20 cellular contexts compared by ENCODE assay signal in genomic region chr9:35313911-35314310, GRCh38.
A peak's percentile ranks its signal among the peaks of the same experiment; 100 is the strongest.
DNase-seq lines count a peak whose midpoint lies in the region; FAIRE-seq and TF ChIP-seq lines count a peak whose summit lies in the region.
"Had no signal": no experiment of that assay in that cellular context is flagged by ENCODE, and none has a peak within 500 bp of the region (broad histone marks: within the 10 kb centered on the region; RNA-seq: fewer than 3 reads in every experiment).

No MANE protein-coding gene starts in this region.

- H3K36me3 ChIP-seq in A673 (ENCODE audit: insufficient read depth, low read length, poor library complexity, severe bottlenecking) (no peaks in the 10 kb centered on the region), GM23248 (ENCODE audit: low read depth) (no peaks in the 10 kb centered on the region), WERI-Rb-1 (peaks cover 5% of the 10 kb centered on the region), H7 (replicated peaks; ENCODE audit: control insufficient read depth, insufficient read depth, low read length) (peaks cover 2% of the 10 kb centered on the region), kidney (ENCODE audit: control insufficient read depth in 1 of 2, insufficient read depth in 2 of 2, low read length in 2 of 2) (peaks cover 0 to 8% of the 10 kb centered on the region in 2 donors), SK-N-SH (replicated peaks in 1 of 2; ENCODE audit: control insufficient read depth in 1 of 2, insufficient read depth in 2 of 2, low read length in 1 of 2) (peaks cover 3 to 6% of the 10 kb centered on the region in 2 experiments)

- H3K9ac ChIP-seq in GM23248 (no peak overlapping the region), kidney (ENCODE audit: low read length in 2 of 2) (no peak overlapping the region), SK-N-SH (no peak overlapping the region)

- H3F3A ChIP-seq in GM23248 (ENCODE audit: insufficient read depth) (peaks cover 16% of the 10 kb centered on the region), SK-N-SH (replicated peaks; ENCODE audit: insufficient read depth) (no peaks in the 10 kb centered on the region)

- CTCF ChIA-PET in A673 (lab: Charles Lee): interaction anchor here (0.6 kb wide), 1 partner anchor 197 kb away, joined by 3 read pairs; no protein-coding TSS in a partner anchor
- CTCF ChIA-PET in SK-N-SH (lab: Yijun Ruan, JAX): interaction anchor here (0.6 to 1.1 kb wide), 3 partner anchors 8 to 11 kb away, joined by 3 to 4 read pairs (median 3); no protein-coding TSS in a partner anchor

- H3K9me2 ChIP-seq in GM23248 (ENCODE audit: insufficient read depth) (no peaks in the 10 kb centered on the region), SK-N-SH (no peaks in the 10 kb centered on the region)

- no peaks in the 10 kb centered on the region for H3K79me2 ChIP-seq in GM23248 (ENCODE audit: insufficient read depth)
- no peaks in the 10 kb centered on the region for H3K79me2 ChIP-seq in SK-N-SH (ENCODE audit: insufficient read depth)
- H3K79me2 ChIP-seq: hepatocyte had no signal

- POLR2A ChIA-PET in A673 (lab: Charles Lee; ENCODE audit: low non-redundant PET) (no interaction called here), SK-N-SH (lab: Yijun Ruan, JAX) (no interaction called here)

- FAIRE-seq in kidney (lab: Jason Lieb, UNC) (no peak), HTR-8/SVneo (lab: Jason Lieb, UNC) (no peak)
- FAIRE-seq: A549, GM12878 had no signal

- H3K9me3 ChIP-seq in A673 (ENCODE audit: low read depth, low read length, poor library complexity, severe bottlenecking) (no peaks in the 10 kb centered on the region), GM23248 (ENCODE audit: low read depth) (no peaks in the 10 kb centered on the region), WERI-Rb-1 (ENCODE audit: severe bottlenecking) (no peaks in the 10 kb centered on the region), kidney (ENCODE audit: control insufficient read depth in 1 of 2, low read length in 2 of 2) (no peaks in the 10 kb centered on the region), SK-N-SH (no peaks in the 10 kb centered on the region)
- H3K9me3 ChIP-seq: A549 had no signal

- peaks cover 3% of the 10 kb centered on the region for H3K4me1 ChIP-seq in A673 (ENCODE audit: insufficient read depth, low read length, poor library complexity, severe bottlenecking)
- peaks cover 8% of the 10 kb centered on the region for H3K4me1 ChIP-seq in GM23248 (ENCODE audit: insufficient read depth)
- H3K4me1 ChIP-seq in kidney (ENCODE audit: control insufficient read depth in 1 of 2, insufficient read depth in 1 of 2, low read depth in 1 of 2, low read length in 2 of 2): peaks cover 4 to 7% of the 10 kb centered on the region in 2 donors
- no peaks in the 10 kb centered on the region for H3K4me1 ChIP-seq in SK-N-SH (ENCODE audit: control insufficient read depth in 1 of 2, insufficient read depth in 2 of 2, low read depth in 1 of 2, low read length in 1 of 2)
- H3K4me1 ChIP-seq: A549 had no signal

- TF ChIP-seq CTCF in A673 (conservative IDR thresholded peaks at IDR 0.05; ENCODE audit: low read depth, low read length) (no peak), WERI-Rb-1 (IDR thresholded peaks at IDR 0.05; ENCODE audit: low read depth, low read length) (no peak), fibroblast of the aortic adventitia (IDR thresholded peaks at IDR 0.05; ENCODE audit: insufficient read depth, low read length) (no peak), kidney (IDR thresholded peaks at IDR 0.05; ENCODE audit: borderline replicate concordance, extremely low read depth, insufficient read depth) (no peak), SK-N-SH (IDR thresholded peaks at IDR 0.05) (no peak)

- WGBS in GM23248 (ENCODE audit: low coverage in 1 of 2, low lambda C conversion rate in 2 of 2, missing lambda C conversion rate in 2 of 2), 2 experiments: 86 to 88% methylated on average over 4 of the region's 4 CpGs
- 98% methylated on average over 4 of the region's 4 CpGs for WGBS in SK-N-SH (ENCODE audit: low lambda C conversion rate)

- TF ChIP-seq EP300 in SK-N-SH (IDR thresholded peaks at IDR 0.05; ENCODE audit: borderline replicate concordance in 1 of 2, low read depth in 1 of 2, low read length in 1 of 2): no peak

- H3K27me3 ChIP-seq in A673 (replicated peaks; ENCODE audit: insufficient read depth, low read depth, low read length, poor library complexity) (no peaks in the 10 kb centered on the region), GM23248 (replicated peaks; ENCODE audit: insufficient read depth) (no peaks in the 10 kb centered on the region), WERI-Rb-1 (ENCODE audit: insufficient read depth, low read depth, severe bottlenecking) (no peaks in the 10 kb centered on the region), H7 (ENCODE audit: control insufficient read depth, insufficient read depth, low read length) (no peaks in the 10 kb centered on the region), SK-N-SH (ENCODE audit: insufficient read depth) (no peaks in the 10 kb centered on the region)
- H3K27me3 ChIP-seq: hepatocyte had no signal

- H2AFZ ChIP-seq in GM23248 (no peak overlapping the region), SK-N-SH (ENCODE audit: low read depth) (no peak overlapping the region)
- H2AFZ ChIP-seq: hepatocyte had no signal

- TF ChIP-seq RAD21 in SK-N-SH (IDR thresholded peaks at IDR 0.05; ENCODE audit: low read length): no peak

- H3K4me2 ChIP-seq in GM23248 (ENCODE audit: unreplicated experiment): no peak overlapping the region
- no peak overlapping the region for H3K4me2 ChIP-seq in SK-N-SH
- H3K4me2 ChIP-seq: A549, hepatocyte had no signal

- BruUV-seq in A673 (replicated peaks; lab: Mats Ljungman, UMichigan): no TSS peak

- H3K27ac ChIP-seq in A673 (ENCODE audit: low read depth, low read length, poor library complexity, severe bottlenecking) (no peak overlapping the region), GM23248 (no peak overlapping the region), WERI-Rb-1 (no peak overlapping the region), kidney (ENCODE audit: low read depth in 2 of 2, low read length in 2 of 2) (no peak overlapping the region), SK-N-SH (ENCODE audit: low read depth in 2 of 2, low read length in 1 of 2) (no peak overlapping the region)
- H3K27ac ChIP-seq: A549, hepatocyte had no signal

- H4K20me1 ChIP-seq in GM23248 (ENCODE audit: insufficient read depth): no peaks in the 10 kb centered on the region
- no peaks in the 10 kb centered on the region for H4K20me1 ChIP-seq in SK-N-SH (ENCODE audit: insufficient read depth)

- in situ Hi-C loops in GM23248 (cut with MboI): no loop called here

- no peak overlapping the region for H3K4me3 ChIP-seq in A673 (ENCODE audit: low read depth, low read length, poor library complexity, severe bottlenecking)
- H3K4me3 ChIP-seq in GM23248: no peak overlapping the region
- no peak overlapping the region for H3K4me3 ChIP-seq in WERI-Rb-1 (ENCODE audit: low read depth, low read length)
- H3K4me3 ChIP-seq in fibroblast of the aortic adventitia (ENCODE audit: low read depth, low read length): no peak overlapping the region
- no peak overlapping the region for H3K4me3 ChIP-seq in H7 (ENCODE audit: insufficient read depth, low read depth, low read length)
- H3K4me3 ChIP-seq in kidney (ENCODE audit: low read length in 2 of 2): no peak overlapping the region
- H3K4me3 ChIP-seq in SK-N-SH (ENCODE audit: low read depth in 2 of 2, low read length in 1 of 2): no peak overlapping the region
- H3K4me3 ChIP-seq: A549, GM12878, hepatocyte had no signal

- DNase-seq in A673 (ENCODE audit: low spot score) (peak; percentile 7), GM23248 (peak; percentile 66), WERI-Rb-1 (peak; percentile 11), fibroblast of the aortic adventitia (ENCODE audit: low read depth) (peak; percentile 35), H7 (no peak), kidney (no peak), HTR-8/SVneo (ENCODE audit: insufficient read length, low spot score) (no peak), SK-N-SH (no peak)
- DNase-seq: activated naive CD4-positive, alpha-beta T cell treated with Interleukin-2 at 50 U/mL for 16 hours; activated T-cell treated with anti-CD3 and anti-CD28 coated beads for 4 hours; CD4-positive, alpha-beta T cell; DND-41; erythroblast; NCI-H2029 treated with DMSO at 0.1 percent for 48 hours; NCI-H526; retina; stimulated activated naive CD8-positive, alpha-beta T cell treated with anti-CD3 and anti-CD28 coated beads, Interleukin-15, Interleukin-2, amounts not matched to agents 100 U/mL and 50 U/mL, for 24 hours had no signal

- intact Hi-C loops in A673 (cut with micrococcal nuclease; ENCODE audit: unreplicated experiment): no loop called here
- intact Hi-C loops in kidney (cut with DNase I): no loop called here

TF ChIP-seq in SK-N-SH, 30 proteins besides CTCF, POLR2A, EP300 and RAD21:
- TF ChIP-seq USF2 (IDR thresholded peaks at IDR 0.05; ENCODE audit: borderline replicate concordance, low read depth, low read length): no peak

Comparison
In these comparisons a context has a peak if more than half of its experiments do, and no peak if none do; other contexts are left out.
1. DNase-seq: peak in A673 (single experiment), GM23248 (single experiment), WERI-Rb-1 (single experiment) and fibroblast of the aortic adventitia (single experiment); none in H7 (single experiment), kidney (single experiment), HTR-8/SVneo (single experiment) and SK-N-SH (single experiment).